In genomic region chr1:186298851-186299250, GRCh38 we compare ENCODE assay signal across 36 cellular contexts. TPM values are rescaled to one million over a fixed set of nuclear protein-coding genes. Genes with fewer than 3 reads are reported as not detected.
"Had no signal": no experiment of that assay in that cellular context is flagged by ENCODE, and none has a peak within 500 bp of the region (broad histone marks: within the 10 kb centered on the region; RNA-seq: fewer than 3 reads in every experiment).

No MANE protein-coding gene starts in this region.

- H3K36me3 Mint-ChIP-seq: activated naive CD8-positive, alpha-beta T cell; brain had no signal

- H3K27ac ChIP-seq: Peyer's patch, SJSA1, VCaP had no signal

- H3K27ac Mint-ChIP-seq: activated B cell treated with CpG ODN at 0.5 μM for 24 hours; activated CD8-positive, alpha-beta T cell treated with anti-CD3 and anti-CD28 coated beads for 36 hours; activated naive CD8-positive, alpha-beta T cell; activated naive CD8-positive, alpha-beta T cell treated with anti-CD3 and anti-CD28 coated beads, Interleukin-2, amount 50 U/mL, for 24 hours; activated T-cell treated with anti-CD3 and anti-CD28 coated beads, Interleukin-2, amount 50 U/mL, for 72 hours; activated T-helper 2 cell treated with anti-CD3 and anti-CD28 coated beads, Interferon-gamma antibody, Interleukin-2, Interleukin-4, amounts not matched to agents 10 μg/mL and 5 μg/mL and 100 μg/mL, durations not matched to agents 14 hours and 24 hours and 36 hours; brain had no signal

- H3K36me3 ChIP-seq: Peyer's patch, SJSA1 had no signal

- H3K27me3 ChIP-seq: Peyer's patch had no signal

- H3K9me3 ChIP-seq: Peyer's patch, SJSA1, SK-N-SH had no signal

- H3K4me3 ChIP-seq: Peyer's patch, SJSA1 had no signal

- H3K4me1 ChIP-seq: Peyer's patch, SJSA1 had no signal

- H3K4me1 Mint-ChIP-seq: activated B cell treated with CpG ODN at 0.5 μM for 24 hours, brain had no signal

- DNase-seq: activated B cell treated with CpG ODN at 0.5 μM for 24 hours; activated CD4-positive, CD25-positive, alpha-beta regulatory T cell treated with anti-CD3 and anti-CD28 coated beads, Interleukin-2, amount 50 U/mL, for 72 hours; activated CD8-positive, alpha-beta T cell treated with anti-CD3 and anti-CD28 coated beads for 36 hours; activated gamma-delta T cell; activated naive CD8-positive, alpha-beta T cell treated with anti-CD3 and anti-CD28 coated beads, Interleukin-2, amount 50 U/mL, for 24 hours; activated T-cell treated with anti-CD3 and anti-CD28 coated beads, Interleukin-2, amount 50 U/mL, for 1 hour; activated T-cell treated with anti-CD3 and anti-CD28 coated beads, Interleukin-2, amount 50 U/mL, for 72 hours; anterior cingulate cortex; caudate nucleus; cerebellar nuclear complex; KG1; MM.1S; NCI-H1092 treated with DMSO at 0.1 percent for 48 hours; NCI-H1417; NCI-H146; NCI-H187; NCI-H2029 treated with DMSO at 0.1 percent for 48 hours; NCI-H2107; NCI-H2171; NCI-H510A; NCI-H526; NCI-H748 treated with DMSO at 0.1 percent for 48 hours; NK-92 treated with Interleukin-12 subunit alpha and Interleukin-12 subunit beta, amount 100 ng/mL, for 24 hours; PC-3; Peyer's patch; RPMI8226; SHP77 treated with DMSO at 0.1 percent for 48 hours; SK-N-SH; T-helper 2 cell; T-helper 9 cell had no signal

- ATAC-seq: activated CD8-positive, alpha-beta T cell treated with anti-CD3 and anti-CD28 coated beads for 36 hours; activated naive CD8-positive, alpha-beta T cell treated with anti-CD3 and anti-CD28 coated beads, Interleukin-2, amount 50 U/mL, for 24 hours; activated T-cell treated with anti-CD3 and anti-CD28 coated beads, Interleukin-2, amount 50 U/mL, for 72 hours; PC-3 had no signal

- H3K4me3 Mint-ChIP-seq: activated B cell treated with CpG ODN at 0.5 μM for 24 hours; activated CD8-positive, alpha-beta T cell treated with anti-CD3 and anti-CD28 coated beads for 36 hours; activated naive CD8-positive, alpha-beta T cell; activated naive CD8-positive, alpha-beta T cell treated with anti-CD3 and anti-CD28 coated beads, Interleukin-2, amount 50 U/mL, for 24 hours; brain had no signal

- H3K27me3 Mint-ChIP-seq: activated B cell treated with CpG ODN at 0.5 μM for 24 hours; activated CD8-positive, alpha-beta T cell treated with anti-CD3 and anti-CD28 coated beads for 36 hours; activated naive CD8-positive, alpha-beta T cell; activated naive CD8-positive, alpha-beta T cell treated with anti-CD3 and anti-CD28 coated beads, Interleukin-2, amount 50 U/mL, for 24 hours had no signal

- H3K9me3 Mint-ChIP-seq: activated B cell treated with CpG ODN at 0.5 μM for 24 hours; activated CD8-positive, alpha-beta T cell treated with anti-CD3 and anti-CD28 coated beads for 36 hours; activated naive CD8-positive, alpha-beta T cell treated with anti-CD3 and anti-CD28 coated beads, Interleukin-2, amount 50 U/mL, for 24 hours; activated T-cell treated with anti-CD3 and anti-CD28 coated beads, Interleukin-2, amount 50 U/mL, for 72 hours; activated T-helper 2 cell treated with anti-CD3 and anti-CD28 coated beads, Interferon-gamma antibody, Interleukin-2, Interleukin-4, amounts not matched to agents 10 μg/mL and 5 μg/mL and 100 μg/mL, durations not matched to agents 14 hours and 24 hours and 36 hours; brain had no signal

RNA-seq across cellular contexts. Expression of gene PRG4, which starts 2.8 kb away (rescaled TPM):
- total RNA-seq: activated B cell treated with CpG ODN at 0.5 μM for 24 hours; activated CD8-positive, alpha-beta T cell treated with anti-CD3 and anti-CD28 coated beads for 36 hours; bronchial epithelial cell; PC-3; Peyer's patch; SJSA1 had no signal
